12 cellular contexts compared by ENCODE assay signal in the genomic region with DNA sequence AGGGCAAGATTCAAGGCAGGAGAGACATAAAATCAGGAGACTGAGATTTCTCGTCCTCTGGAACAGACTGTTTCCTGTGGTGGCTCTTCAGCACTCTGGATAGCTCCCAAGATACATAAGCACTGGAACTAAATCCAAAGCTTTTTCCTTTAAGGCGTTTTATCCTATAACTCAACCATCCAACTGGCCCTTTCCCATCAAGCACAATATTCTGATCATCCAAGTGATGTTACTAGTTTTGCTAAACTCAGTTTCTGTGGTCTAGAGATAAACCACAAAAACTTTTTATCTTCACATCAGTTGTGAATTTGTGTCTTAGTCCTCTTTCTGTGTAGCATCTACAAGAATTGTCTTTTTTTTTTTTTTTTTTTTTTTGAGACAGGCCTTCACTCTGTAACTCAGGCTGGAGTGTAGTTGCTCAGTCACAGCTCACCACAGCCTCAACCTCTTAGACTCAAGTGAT.
A peak's percentile ranks its signal among the peaks of the same experiment; 100 is the strongest.
DNase-seq lines count a peak whose midpoint lies in the region; ATAC-seq, FAIRE-seq and TF ChIP-seq lines count a peak whose summit lies in the region.
"Had no signal": no experiment of that assay in that cellular context is flagged by ENCODE, and none has a peak within 500 bp of the region (broad histone marks: within the 10 kb centered on the region; RNA-seq: fewer than 3 reads in every experiment).

No MANE protein-coding gene starts in this region.

- H3K4me3 ChIP-seq in OCI-LY7 (ENCODE audit: low read depth, low read length, poor library complexity, severe bottlenecking) = no peak overlapping the region
- H3K4me3 ChIP-seq in cardiac fibroblast (replicated peaks in 1 of 2; ENCODE audit: low read depth in 2 of 2, low read length in 2 of 2) = no peak overlapping the region
- H3K4me3 ChIP-seq in upper lobe of right lung = no peak overlapping the region
- H3K4me3 ChIP-seq in tibial nerve = no peak overlapping the region
- H3K4me3 ChIP-seq: left ventricle myocardium inferior had no signal

- no peaks in the 10 kb centered on the region for H3K36me3 Mint-ChIP-seq in nephron progenitor cell (ENCODE audit: low read depth)

- H3K27ac Mint-ChIP-seq in nephron progenitor cell = no peak overlapping the region

- TF ChIP-seq EP300 in tibial nerve (IDR thresholded peaks at IDR 0.05) = no peak

- WGBS in tibial nerve, 2 donors = 13 to 17% methylated on average over 2 of the region's 2 CpGs

- DNase-seq in DMS53 (lab: John Stamatoyannopoulos, UW) (peak; percentile 27), DMS53 treated with DMSO at 0.1 percent for 48 hours (lab: John Stamatoyannopoulos, UW; ENCODE audit: unreplicated experiment) (no peak), OCI-LY7 (ENCODE audit: low spot score) (peak; percentile 4), cardiac fibroblast (ENCODE audit: low read depth in 2 of 2) (peak; percentile 49 to 52), nephron progenitor cell (peak; percentile 53), GM19239 (ENCODE audit: insufficient read length, low spot score) (no peak), upper lobe of right lung (no peak), tibial nerve (ENCODE audit: low spot score in 2 of 2) (no peak)
- DNase-seq: 8988T, left ventricle myocardium inferior, NCI-H1105 had no signal

- TF ChIP-seq CTCF in OCI-LY7 (conservative IDR thresholded peaks at IDR 0.05; ENCODE audit: low read length) (no peak), cardiac fibroblast (IDR thresholded peaks at IDR 0.05; ENCODE audit: low read depth, low read length) (no peak), nephron progenitor cell (IDR thresholded peaks at IDR 0.05) (no peak), upper lobe of right lung (IDR thresholded peaks at IDR 0.05) (no peak), tibial nerve (IDR thresholded peaks at IDR 0.05) (no peak)

- H3K9me3 ChIP-seq in OCI-LY7 (ENCODE audit: low read length) (no peaks in the 10 kb centered on the region), upper lobe of right lung (no peaks in the 10 kb centered on the region), tibial nerve (no peaks in the 10 kb centered on the region)
- H3K9me3 ChIP-seq: left ventricle myocardium inferior had no signal

- no peaks in the 10 kb centered on the region for H4K20me1 ChIP-seq in OCI-LY7 (ENCODE audit: insufficient read depth, low read length)

- no peaks in the 10 kb centered on the region for H3K9me3 Mint-ChIP-seq in nephron progenitor cell

- H3K36me3 ChIP-seq in OCI-LY7 (ENCODE audit: insufficient read depth, low read length) = no peaks in the 10 kb centered on the region
- no peaks in the 10 kb centered on the region for H3K36me3 ChIP-seq in upper lobe of right lung
- H3K36me3 ChIP-seq in tibial nerve = no peaks in the 10 kb centered on the region
- H3K36me3 ChIP-seq: left ventricle myocardium inferior had no signal

- no peak for FAIRE-seq in GM19239 (lab: Jason Lieb, UNC)
- FAIRE-seq: GM12892 had no signal

- no peak for ATAC-seq in upper lobe of right lung

- H3K27ac ChIP-seq in OCI-LY7 (ENCODE audit: low read depth, low read length, poor library complexity, severe bottlenecking) = no peak overlapping the region
- no peak overlapping the region for H3K27ac ChIP-seq in upper lobe of right lung
- no peak overlapping the region for H3K27ac ChIP-seq in tibial nerve
- H3K27ac ChIP-seq: left ventricle myocardium inferior had no signal

- no peaks in the 10 kb centered on the region for H3K9me2 ChIP-seq in OCI-LY7 (ENCODE audit: insufficient read depth, low read length)

- BruUV-seq in OCI-LY7 (replicated peaks; lab: Mats Ljungman, UMichigan) = no TSS peak

- H3K4me3 Mint-ChIP-seq in nephron progenitor cell = no peak overlapping the region

- CTCF ChIA-PET in OCI-LY7 (lab: Charles Lee; ENCODE audit: unreplicated experiment) = no interaction called here

- H3K4me1 ChIP-seq in OCI-LY7 (ENCODE audit: insufficient read depth, low read length, poor library complexity, severe bottlenecking) = no peaks in the 10 kb centered on the region
- H3K4me1 ChIP-seq in upper lobe of right lung = no peaks in the 10 kb centered on the region
- H3K4me1 ChIP-seq in tibial nerve = no peaks in the 10 kb centered on the region
- H3K4me1 ChIP-seq: left ventricle myocardium inferior had no signal

- no peak overlapping the region for H2AFZ ChIP-seq in OCI-LY7 (ENCODE audit: low read length)

- no peaks in the 10 kb centered on the region for H3K27me3 ChIP-seq in upper lobe of right lung
- H3K27me3 ChIP-seq in tibial nerve = no peaks in the 10 kb centered on the region

- intact Hi-C loops in OCI-LY7 (cut with micrococcal nuclease; ENCODE audit: unreplicated experiment) = no loop called here
- intact Hi-C loops in upper lobe of right lung (cut with DNase I) = no loop called here

- H3K79me2 ChIP-seq in OCI-LY7 (ENCODE audit: insufficient read depth, low read depth, low read length) = no peaks in the 10 kb centered on the region

- no peak for TF ChIP-seq POLR2A in tibial nerve (IDR thresholded peaks at IDR 0.05)

- H3K4me1 Mint-ChIP-seq in nephron progenitor cell = no peaks in the 10 kb centered on the region

- POLR2A ChIA-PET in OCI-LY7 (lab: Charles Lee) = interaction anchor here (0.8 kb wide), 1 partner anchor 10 kb away, joined by 4 read pairs; no protein-coding TSS in a partner anchor

- no peaks in the 10 kb centered on the region for H3K27me3 Mint-ChIP-seq in nephron progenitor cell (ENCODE audit: low read depth, poor library complexity)

- no peak overlapping the region for H3K4me2 ChIP-seq in OCI-LY7 (ENCODE audit: low read length)

Comparison
In these comparisons a context has a peak if more than half of its experiments do, and no peak if none do; other contexts are left out.
1. DNase-seq: peak in DMS53 (single experiment), OCI-LY7 (single experiment), cardiac fibroblast (2 of 2) and nephron progenitor cell (single experiment); none in DMS53 treated with DMSO at 0.1 percent for 48 hours (single experiment), GM19239 (single experiment), upper lobe of right lung (single experiment) and tibial nerve (0 of 2).